ENCODE assay signal across 17 cellular contexts in the genomic region with DNA sequence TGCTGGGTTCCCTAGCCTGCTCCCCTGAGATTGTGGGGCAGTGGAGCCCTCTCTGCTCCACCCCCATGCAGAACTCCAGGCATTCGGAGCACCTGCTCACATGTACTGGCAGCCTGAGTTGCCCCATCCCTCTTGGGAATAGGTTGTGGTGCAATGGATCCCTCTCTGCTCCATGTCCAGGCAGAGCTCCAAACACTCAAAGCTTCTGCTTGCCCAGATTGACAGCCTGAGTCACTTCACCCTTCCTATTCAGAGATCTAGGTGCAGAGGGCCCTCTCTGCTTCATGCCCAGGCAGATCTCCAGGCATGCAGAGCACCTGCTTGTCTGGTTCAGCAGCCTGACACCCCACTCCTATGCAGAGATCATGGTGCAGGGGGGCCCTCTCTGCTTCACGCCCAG. TPM values are rescaled to one million over a fixed set of nuclear protein-coding genes. Genes with fewer than 3 reads are reported as not detected.
A peak's percentile ranks its signal among the peaks of the same experiment; 100 is the strongest.
DNase-seq lines count a peak whose midpoint lies in the region; ATAC-seq and TF ChIP-seq lines count a peak whose summit lies in the region.
"Had no signal": no experiment of that assay in that cellular context is flagged by ENCODE, and none has a peak within 500 bp of the region (broad histone marks: within the 10 kb centered on the region; RNA-seq: fewer than 3 reads in every experiment).

No MANE protein-coding gene starts in this region.

- ATAC-seq in GM19023 (IDR thresholded peaks at IDR 0.05; ENCODE audit: unreplicated experiment), result peak; percentile 36
- ATAC-seq in HG02943 (IDR thresholded peaks at IDR 0.05; ENCODE audit: low read depth, unreplicated experiment), result peak; percentile 20
- ATAC-seq in left lung, result peak; percentile 75
- ATAC-seq in naive thymus-derived CD4-positive, alpha-beta T cell, result no peak
- ATAC-seq in heart left ventricle, result no peak
- no peak for ATAC-seq in SK-N-SH treated with all-trans-retinoic acid at 6 μM for 48 hours
- ATAC-seq: heart right ventricle had no signal

- peak overlapping the region in 1 of 9 donors; percentile 17 for H3K27ac Mint-ChIP-seq in naive thymus-derived CD4-positive, alpha-beta T cell
- H3K27ac Mint-ChIP-seq: nephron progenitor cell had no signal

- POLR2A ChIA-PET in naive thymus-derived CD4-positive, alpha-beta T cell (lab: Charles Lee), result interaction anchor here (1.6 kb wide), 1 partner anchor 20 kb away, joined by 8 read pairs; no protein-coding TSS in a partner anchor

- H4K20me1 ChIP-seq in osteoblast (ENCODE audit: insufficient read depth, low read length), result no peaks in the 10 kb centered on the region

- H3K27me3 ChIP-seq in left lung (no peaks in the 10 kb centered on the region), osteoblast (ENCODE audit: insufficient read depth, low read length) (peaks cover 24% of the 10 kb centered on the region), heart left ventricle (peaks cover 0 to 46% (median 0%) of the 10 kb centered on the region in 9 donors)
- H3K27me3 ChIP-seq in naive thymus-derived CD4-positive, alpha-beta T cell (ENCODE audit: control insufficient read depth in 2 of 2, insufficient read depth in 2 of 2, low read length in 2 of 2), result no peaks in the 10 kb centered on the region

- CTCF ChIA-PET in naive thymus-derived CD4-positive, alpha-beta T cell (lab: Charles Lee), result interaction anchor here (0.6 to 1.0 kb wide), 3 partner anchors 20 to 1598 kb away, joined by 3 read pairs; no protein-coding TSS in a partner anchor

- H3K27ac ChIP-seq in left lung, result no peak overlapping the region
- no peak overlapping the region for H3K27ac ChIP-seq in naive thymus-derived CD4-positive, alpha-beta T cell (ENCODE audit: low read depth, low read length)
- H3K27ac ChIP-seq in osteoblast (ENCODE audit: low read depth, low read length), result no peak overlapping the region
- no peak overlapping the region for H3K27ac ChIP-seq in heart left ventricle
- H3K27ac ChIP-seq: heart right ventricle, HL-60, left ventricle myocardium inferior had no signal

- intact Hi-C loops in left lung (cut with DNase I), result no loop called here
- intact Hi-C loops in naive thymus-derived CD4-positive, alpha-beta T cell (cut with micrococcal nuclease), result loop anchor here in 1 of 2 donors (1.0 to 5.0 kb wide), 2 partner anchors 18 to 463 kb away; no protein-coding TSS in a partner anchor
- intact Hi-C loops in heart left ventricle (cut with DNase I), result no loop called here

- peaks cover 0 to 12% (median 4%) of the 10 kb centered on the region in 11 donors for H3K9me3 Mint-ChIP-seq in naive thymus-derived CD4-positive, alpha-beta T cell

- WGBS in heart left ventricle, 4 donors, result 62 to 90% (median 71%) methylated on average over 2 of the region's 2 CpGs

- peaks cover 0 to 8% (median 6%) of the 10 kb centered on the region in 7 donors for H3K4me1 Mint-ChIP-seq in naive thymus-derived CD4-positive, alpha-beta T cell
- H3K4me1 Mint-ChIP-seq: nephron progenitor cell had no signal

- H3K79me2 ChIP-seq in osteoblast (ENCODE audit: insufficient read depth, low read length), result no peaks in the 10 kb centered on the region

- peak overlapping the region in 2 of 10 donors; percentile 5 to 7 for H3K4me3 Mint-ChIP-seq in naive thymus-derived CD4-positive, alpha-beta T cell
- H3K4me3 Mint-ChIP-seq: activated T-cell treated with anti-CD3 and anti-CD28 coated beads, Interleukin-2, amount 50 U/mL, for 4 hours; nephron progenitor cell had no signal

- H3K36me3 Mint-ChIP-seq in naive thymus-derived CD4-positive, alpha-beta T cell, result peaks cover 0 to 7% (median 0%) of the 10 kb centered on the region in 5 donors

- no peak for TF ChIP-seq POLR2A in heart left ventricle (IDR thresholded peaks at IDR 0.05)

- TF ChIP-seq CTCF in left lung (IDR thresholded peaks at IDR 0.05) (no peak), osteoblast (IDR thresholded peaks at IDR 0.05; ENCODE audit: extremely low read depth, low read depth, low read length) (no peak), heart left ventricle (IDR thresholded peaks at IDR 0.05) (no peak)

- H3K4me1 ChIP-seq in left lung (no peaks in the 10 kb centered on the region), osteoblast (ENCODE audit: insufficient read depth, low read length) (no peaks in the 10 kb centered on the region), heart left ventricle (no peaks in the 10 kb centered on the region)
- no peaks in the 10 kb centered on the region for H3K4me1 ChIP-seq in naive thymus-derived CD4-positive, alpha-beta T cell (ENCODE audit: control insufficient read depth in 2 of 2, insufficient read depth in 2 of 2, low read length in 2 of 2)
- H3K4me1 ChIP-seq: heart right ventricle, left ventricle myocardium inferior had no signal

- no peak overlapping the region for H3K4me2 ChIP-seq in osteoblast (ENCODE audit: insufficient read depth, low read length)

- H3K36me3 ChIP-seq in left lung (no peaks in the 10 kb centered on the region), osteoblast (ENCODE audit: insufficient read depth, low read length) (no peaks in the 10 kb centered on the region), heart left ventricle (no peaks in the 10 kb centered on the region)
- no peaks in the 10 kb centered on the region for H3K36me3 ChIP-seq in naive thymus-derived CD4-positive, alpha-beta T cell (ENCODE audit: control insufficient read depth in 2 of 3, insufficient read depth in 3 of 3, low read length in 3 of 3)
- H3K36me3 ChIP-seq: heart right ventricle, left ventricle myocardium inferior had no signal

- peaks cover 0 to 16% (median 0%) of the 10 kb centered on the region in 5 donors for H3K27me3 Mint-ChIP-seq in naive thymus-derived CD4-positive, alpha-beta T cell

- no peak overlapping the region for H2AFZ ChIP-seq in osteoblast (ENCODE audit: low read length)

- H3K4me3 ChIP-seq in left lung, result no peak overlapping the region
- H3K4me3 ChIP-seq in naive thymus-derived CD4-positive, alpha-beta T cell (ENCODE audit: low read length), result no peak overlapping the region
- no peak overlapping the region for H3K4me3 ChIP-seq in osteoblast (ENCODE audit: insufficient read depth, low read length)
- no peak overlapping the region for H3K4me3 ChIP-seq in heart left ventricle
- H3K4me3 ChIP-seq: heart right ventricle, left ventricle myocardium inferior had no signal

- DNase-seq in NCI-H2171 treated with DMSO at 0.1 percent for 48 hours (lab: John Stamatoyannopoulos, UW) (peak; percentile 93), left lung (no peak), osteoblast (ENCODE audit: insufficient read length, low spot score, missing footprints) (no peak), heart left ventricle (no peak)
- DNase-seq in naive thymus-derived CD4-positive, alpha-beta T cell, result no peak
- DNase-seq: activated CD4-positive, CD25-positive, alpha-beta regulatory T cell treated with anti-CD3 and anti-CD28 coated beads, Interleukin-2, amount 50 U/mL, for 72 hours; activated T-cell treated with anti-CD3 and anti-CD28 coated beads, Interleukin-2, amount 50 U/mL, for 4 hours; effector CD4-positive, alpha-beta T cell; heart right ventricle; left ventricle myocardium inferior had no signal

- H3K9me3 ChIP-seq in left lung, result no peaks in the 10 kb centered on the region
- H3K9me3 ChIP-seq in naive thymus-derived CD4-positive, alpha-beta T cell (ENCODE audit: control insufficient read depth in 2 of 3, low read length in 3 of 3), result no peaks in the 10 kb centered on the region
- no peaks in the 10 kb centered on the region for H3K9me3 ChIP-seq in osteoblast (ENCODE audit: low read depth, low read length)
- no peaks in the 10 kb centered on the region for H3K9me3 ChIP-seq in heart left ventricle
- H3K9me3 ChIP-seq: heart right ventricle, left ventricle myocardium inferior had no signal

TF ChIP-seq in SK-N-SH treated with all-trans-retinoic acid at 6 μM for 48 hours, 23 proteins besides CTCF, POLR2A, EP300 and RAD21:
- TF ChIP-seq GLIS3 (CRISPR knock-in tag; IDR thresholded peaks at IDR 0.05), result no peak
- TF ChIP-seq, protein P1, sequence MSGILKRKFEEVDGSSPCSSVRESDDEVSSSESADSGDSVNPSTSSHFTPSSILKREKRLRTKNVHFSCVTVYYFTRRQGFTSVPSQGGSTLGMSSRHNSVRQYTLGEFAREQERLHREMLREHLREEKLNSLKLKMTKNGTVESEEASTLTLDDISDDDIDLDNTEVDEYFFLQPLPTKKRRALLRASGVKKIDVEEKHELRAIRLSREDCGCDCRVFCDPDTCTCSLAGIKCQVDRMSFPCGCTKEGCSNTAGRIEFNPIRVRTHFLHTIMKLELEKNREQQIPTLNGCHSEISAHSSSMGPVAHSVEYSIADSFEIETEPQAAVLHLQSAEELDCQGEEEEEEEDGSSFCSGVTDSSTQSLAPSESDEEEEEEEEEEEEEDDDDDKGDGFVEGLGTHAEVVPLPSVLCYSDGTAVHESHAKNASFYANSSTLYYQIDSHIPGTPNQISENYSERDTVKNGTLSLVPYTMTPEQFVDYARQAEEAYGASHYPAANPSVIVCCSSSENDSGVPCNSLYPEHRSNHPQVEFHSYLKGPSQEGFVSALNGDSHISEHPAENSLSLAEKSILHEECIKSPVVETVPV (CRISPR knock-in tag; IDR thresholded peaks at IDR 0.05), result no peak
- TF ChIP-seq ESRRG (CRISPR knock-in tag; IDR thresholded peaks at IDR 0.05), result no peak
- TF ChIP-seq PPARA (CRISPR knock-in tag; IDR thresholded peaks at IDR 0.05; ENCODE audit: borderline replicate concordance), result no peak
- TF ChIP-seq TOX (CRISPR knock-in tag; IDR thresholded peaks at IDR 0.05; ENCODE audit: borderline replicate concordance), result no peak
- TF ChIP-seq SNAI2 (CRISPR knock-in tag; IDR thresholded peaks at IDR 0.05), result no peak
- TF ChIP-seq TCF4 (CRISPR knock-in tag; IDR thresholded peaks at IDR 0.05; ENCODE audit: borderline replicate concordance), result no peak

RNA-seq across cellular contexts. Expression of a gene that starts 18.6 kb away (rescaled TPM):
- not detected for total RNA-seq in left lung
- not detected for total RNA-seq in naive thymus-derived CD4-positive, alpha-beta T cell
- not detected for polyA plus RNA-seq in naive thymus-derived CD4-positive, alpha-beta T cell
- total RNA-seq in osteoblast, result not detected in 2 replicates
- total RNA-seq in heart left ventricle, result not detected
- polyA plus RNA-seq in heart left ventricle, result not detected
- total RNA-seq: activated T-cell treated with anti-CD3 and anti-CD28 coated beads, Interleukin-2, amount 50 U/mL, for 4 hours; heart right ventricle; left ventricle myocardium inferior had no signal
- polyA plus RNA-seq: heart right ventricle, small intestine, thymus had no signal

RNA-seq across cellular contexts. Expression of a gene that starts 44.1 kb away (rescaled TPM):
- total RNA-seq in left lung, result 10 to 100 TPM in 1 of 2 donors, 1 to 10 TPM in 1; 5.2 to 12.8 TPM
- 10 to 100 TPM in 4 of 5 experiments, 1 to 10 TPM in 1; 7.8 to 50.2 (median 32.7) TPM for total RNA-seq in naive thymus-derived CD4-positive, alpha-beta T cell
- 10 to 100 TPM; 13.0 to 18.1 TPM for polyA plus RNA-seq in naive thymus-derived CD4-positive, alpha-beta T cell
- total RNA-seq in osteoblast, result not detected in 2 replicates
- under 1 TPM in 3 of 9 donors, not detected in 6; 0.22 to 0.35 (median 0.25) TPM for total RNA-seq in heart left ventricle
- polyA plus RNA-seq in heart left ventricle, result not detected
- total RNA-seq: left ventricle myocardium inferior had no signal

Comparison
In these comparisons a context has a peak if more than half of its experiments do, and no peak if none do; other contexts are left out.
1. ATAC-seq: peak in GM19023 (single experiment), HG02943 (single experiment) and left lung (single experiment); none in naive thymus-derived CD4-positive, alpha-beta T cell (single experiment), heart left ventricle (0 of 4) and SK-N-SH treated with all-trans-retinoic acid at 6 μM for 48 hours (single experiment).